In genomic region chr7:100613447-100614185, GRCh38 we compare ENCODE assay signal across 9 cellular contexts. TPM values are rescaled to one million over a fixed set of nuclear protein-coding genes. Genes with fewer than 3 reads are reported as not detected.
DNase-seq lines count a peak whose midpoint lies in the region; TF ChIP-seq lines count a peak whose summit lies in the region.
"Had no signal": no experiment of that assay in that cellular context is flagged by ENCODE, and none has a peak within 500 bp of the region (broad histone marks: within the 10 kb centered on the region; RNA-seq: fewer than 3 reads in every experiment).

No MANE protein-coding gene starts in this region.

- no peak overlapping the region for H2AK5ac ChIP-seq in H9 (ENCODE audit: insufficient read length, low read length)

- H3K27me3 ChIP-seq in H9 (ENCODE audit: insufficient read depth, low read length) (no peaks in the 10 kb centered on the region), skeletal muscle satellite cell (ENCODE audit: control insufficient read depth, insufficient read depth, low read length) (no peaks in the 10 kb centered on the region), testis (no peaks in the 10 kb centered on the region), MM.1S (replicated peaks; ENCODE audit: insufficient read depth, low read length) (peaks cover 79% of the 10 kb centered on the region)

- H3K79me2 ChIP-seq in H9 (ENCODE audit: insufficient read depth, low read length): no peaks in the 10 kb centered on the region
- no peaks in the 10 kb centered on the region for H3K79me2 ChIP-seq in MM.1S (ENCODE audit: low read length)

- H3K36me3 Mint-ChIP-seq in H9 (ENCODE audit: insufficient read depth in 1 of 3, low read depth in 3 of 3) (peaks cover 0 to 4% (median 0%) of the 10 kb centered on the region in 3 experiments; a peak in 5 of 7 replicates), endothelial cell (ENCODE audit: low read depth, unreplicated experiment) (peaks cover 7% of the 10 kb centered on the region)

- H3F3A ChIP-seq in MM.1S (ENCODE audit: insufficient read depth, low read length): peaks cover 4% of the 10 kb centered on the region; the same call in 1 of the 2 replicates

- H3K9me3 ChIP-seq in H9 (ENCODE audit: control insufficient read depth, low read depth, low read length): no peaks in the 10 kb centered on the region
- H3K9me3 ChIP-seq in skeletal muscle satellite cell (replicated peaks; ENCODE audit: low read length): no peaks in the 10 kb centered on the region
- H3K9me3 ChIP-seq in testis: no peaks in the 10 kb centered on the region
- H3K9me3 ChIP-seq in MM.1S (replicated peaks; ENCODE audit: insufficient read depth, low read length): no peaks in the 10 kb centered on the region

- H3K14ac ChIP-seq in H9 (ENCODE audit: insufficient read depth, low read length): no peak overlapping the region

- H3K4me1 ChIP-seq in H9 (ENCODE audit: insufficient read depth, low read length) (no peaks in the 10 kb centered on the region), skeletal muscle satellite cell (ENCODE audit: control insufficient read depth, insufficient read depth, low read length) (peaks cover 10% of the 10 kb centered on the region), testis (peaks cover 13% of the 10 kb centered on the region), MM.1S (ENCODE audit: low read length) (no peaks in the 10 kb centered on the region)

- H2BK5ac ChIP-seq in H9 (ENCODE audit: insufficient read length, low read length): no peak overlapping the region

- no peak overlapping the region for H2BK20ac ChIP-seq in H9 (ENCODE audit: low read depth, low read length, poor library complexity, severe bottlenecking)

- intact Hi-C loops in testis (cut with DNase I; ENCODE audit: low total_unique reads): no loop called here

- H3K4me3 ChIP-seq in skeletal muscle satellite cell (ENCODE audit: low read length) (peak overlapping the region; percentile 75), testis (peak overlapping the region in 1 of 2 donors; percentile 79), MM.1S (ENCODE audit: low read length) (no peak overlapping the region)

- H4K91ac ChIP-seq in H9 (ENCODE audit: insufficient read length, low read depth, low read length): no peak overlapping the region

- H3K9me3 Mint-ChIP-seq in H9 (no peaks in the 10 kb centered on the region; a peak in 1 of 5 replicates), endothelial cell (ENCODE audit: unreplicated experiment) (no peaks in the 10 kb centered on the region)

- no peak overlapping the region for H2BK15ac ChIP-seq in H9 (ENCODE audit: low read depth, low read length)

- H4K8ac ChIP-seq in H9 (replicated peaks; ENCODE audit: insufficient read length, low read depth, low read length): no peak overlapping the region

- H3K27me3 Mint-ChIP-seq in H9 (ENCODE audit: low read depth): no peaks in the 10 kb centered on the region; the same call in 1 of the 2 replicates
- H3K27me3 Mint-ChIP-seq in endothelial cell (ENCODE audit: unreplicated experiment): no peaks in the 10 kb centered on the region

- no peak overlapping the region for H3T11ph ChIP-seq in H9 (ENCODE audit: low read length)

- H3K27ac Mint-ChIP-seq in H9 (peak overlapping the region in 1 of 3 experiments; percentile 46; a peak in 2 of 7 replicates), endothelial cell (ENCODE audit: unreplicated experiment) (no peak overlapping the region)

- H3K23ac ChIP-seq in H9 (ENCODE audit: insufficient read length, low read depth, low read length): no peak overlapping the region

- H3K9ac ChIP-seq in H9 (ENCODE audit: extremely low read depth, insufficient read length, low read length) (no peak overlapping the region), skeletal muscle satellite cell (ENCODE audit: low read depth, low read length) (no peak overlapping the region), MM.1S (ENCODE audit: low read length) (no peak overlapping the region)

- peak overlapping the region; percentile 61 for H3K4me2 ChIP-seq in H9 (ENCODE audit: insufficient read depth, insufficient read length, low read length)
- peak overlapping the region; percentile 78 for H3K4me2 ChIP-seq in skeletal muscle satellite cell (ENCODE audit: low read length)
- no peak overlapping the region for H3K4me2 ChIP-seq in MM.1S (ENCODE audit: low read depth, low read length)

- H3K56ac ChIP-seq in H9 (ENCODE audit: insufficient read length, low read depth, low read length): no peak overlapping the region

- no peak overlapping the region for H2BK12ac ChIP-seq in H9 (ENCODE audit: insufficient read length, low read depth, low read length)

- WGBS in H9 (ENCODE audit: extremely low coverage, insufficient read length, low lambda C conversion rate): no CpG with 5 or more reads among the region's 13 CpGs
- WGBS in testis, 2 donors: 82 to 86% methylated on average over 12 to 13 of the region's 13 CpGs

- no peak overlapping the region for H4K5ac ChIP-seq in H9 (ENCODE audit: insufficient read length, low read depth, low read length)

- H4K20me1 ChIP-seq in H9 (ENCODE audit: control insufficient read depth, insufficient read depth, insufficient read length) (no peaks in the 10 kb centered on the region), MM.1S (ENCODE audit: insufficient read depth, low read length) (no peaks in the 10 kb centered on the region)

- H2BK120ac ChIP-seq in H9 (ENCODE audit: low read depth, low read length, poor library complexity, severe bottlenecking): no peak overlapping the region

- H3K36me3 ChIP-seq in skeletal muscle satellite cell (ENCODE audit: insufficient read depth, low read length): no peaks in the 10 kb centered on the region
- no peaks in the 10 kb centered on the region for H3K36me3 ChIP-seq in testis (ENCODE audit: low read depth, missing control alignments)
- no peaks in the 10 kb centered on the region for H3K36me3 ChIP-seq in MM.1S (replicated peaks; ENCODE audit: insufficient read depth, low read length)

- no peak overlapping the region for H3K18ac ChIP-seq in H9 (ENCODE audit: insufficient read length, low read depth, low read length)

- TF ChIP-seq CTCF in H9 (conservative IDR thresholded peaks at IDR 0.05) (peak; percentile 13; the same call in 1 of the 3 replicates), endothelial cell (IDR thresholded peaks at IDR 0.05; ENCODE audit: unreplicated experiment) (no peak), testis (IDR thresholded peaks at IDR 0.05) (no peak), MM.1S (IDR thresholded peaks at IDR 0.05; ENCODE audit: low read length) (no peak)

- no peaks in the 10 kb centered on the region for H3K79me1 ChIP-seq in H9 (ENCODE audit: insufficient read depth, low read depth, low read length, poor library complexity, severe bottlenecking)

- H3K4me1 Mint-ChIP-seq in H9 (peaks cover 7 to 9% of the 10 kb centered on the region in 2 experiments), endothelial cell (ENCODE audit: unreplicated experiment) (peaks cover 13% of the 10 kb centered on the region)

- no peaks in the 10 kb centered on the region for H3K9me2 ChIP-seq in MM.1S (replicated peaks; ENCODE audit: insufficient read depth, low read length)

- no peak overlapping the region for H3K4ac ChIP-seq in H9 (ENCODE audit: low read depth, low read length)

- H3K4me3 Mint-ChIP-seq in H9: peak overlapping the region; percentile 93 to 97; a peak in 4 of 5 replicates
- H3K4me3 Mint-ChIP-seq in endothelial cell (ENCODE audit: unreplicated experiment): peak overlapping the region; percentile 88

- peaks cover 2% of the 10 kb centered on the region for H3K23me2 ChIP-seq in H9 (ENCODE audit: insufficient read length, low read depth, low read length, poor library complexity, severe bottlenecking)

- TF ChIP-seq POLR2A in testis (IDR thresholded peaks at IDR 0.05): no peak

- DNase-seq in H9: no peak
- peak; percentile 12 for DNase-seq in SIG-M5 (lab: John Stamatoyannopoulos, UW)
- no peak for DNase-seq in endothelial cell (ENCODE audit: low spot score)
- no peak for DNase-seq in testis
- no peak for DNase-seq in NCI-H510A (lab: John Stamatoyannopoulos, UW)
- no peak for DNase-seq in MM.1S
- no peak for DNase-seq in DMS53 (lab: John Stamatoyannopoulos, UW)
- DNase-seq: amniotic stem cell had no signal

- H3K27ac ChIP-seq in H9 (ENCODE audit: insufficient read length, low read depth, low read length) (no peak overlapping the region), testis (no peak overlapping the region), MM.1S (ENCODE audit: low read length) (no peak overlapping the region)

- H2AFZ ChIP-seq in H9 (ENCODE audit: low read length): no peak overlapping the region
- no peak overlapping the region for H2AFZ ChIP-seq in MM.1S (ENCODE audit: low read length)

RNA-seq across cellular contexts. Expression of gene MOSPD3, which starts 1.3 kb away (rescaled TPM):
- total RNA-seq in H9 (2021) (16.7 and 17.5 TPM in 2 replicates), endothelial cell (ENCODE audit: unreplicated experiment) (31.7 TPM), testis (10 to 100 TPM; 40.6 to 78.9 TPM)
- total RNA-seq in skeletal muscle satellite cell (2012; rRNA removed): 6.6 and 10.1 TPM in 2 replicates
- polyA plus RNA-seq in testis (ENCODE audit: insufficient read depth, low read depth, low replicate concordance): 62.8 TPM

RNA-seq across cellular contexts. Expression of gene PCOLCE, which starts 11.5 kb away (rescaled TPM):
- total RNA-seq in H9 (2021) (25.8 and 26.1 TPM in 2 replicates), endothelial cell (ENCODE audit: unreplicated experiment) (4.4 TPM), testis (10 to 100 TPM; 26.0 to 30.2 TPM)
- total RNA-seq in skeletal muscle satellite cell (2012; rRNA removed): 124 and 181 TPM in 2 replicates
- 104 TPM for polyA plus RNA-seq in testis (ENCODE audit: insufficient read depth, low read depth, low replicate concordance)

RNA-seq across cellular contexts. Expression of gene FBXO24, which starts 27.5 kb away (rescaled TPM):
- total RNA-seq in H9 (2021): 0.85 and 1.3 TPM in 2 replicates
- total RNA-seq in endothelial cell (ENCODE audit: unreplicated experiment): 1.3 TPM
- 0.44 TPM in 1 of 2 replicates, not detected in the other for total RNA-seq in skeletal muscle satellite cell (2012; rRNA removed)
- 10 to 100 TPM; 37.5 to 74.5 TPM for total RNA-seq in testis
- polyA plus RNA-seq in testis (ENCODE audit: insufficient read depth, low read depth, low replicate concordance): 112 TPM

RNA-seq across cellular contexts. Expression of gene LRCH4, which starts 27.7 kb away (rescaled TPM):
- total RNA-seq in H9 (2021) (36.8 and 39.1 TPM in 2 replicates), endothelial cell (ENCODE audit: unreplicated experiment) (89.7 TPM), testis (100 to 1,000 TPM; 314 to 378 TPM)
- total RNA-seq in skeletal muscle satellite cell (2012; rRNA removed): 13.2 and 15.1 TPM in 2 replicates
- polyA plus RNA-seq in testis (ENCODE audit: insufficient read depth, low read depth, low replicate concordance): 159 TPM

RNA-seq across cellular contexts. Expression of gene TFR2, which starts 27.7 kb away (rescaled TPM):
- total RNA-seq in H9 (2021) (1.9 and 2.3 TPM in 2 replicates), endothelial cell (ENCODE audit: unreplicated experiment) (1.0 TPM), testis (1 to 10 TPM in 1 of 2 donors, under 1 TPM in 1; 0.87 to 1.5 TPM)
- 0.66 TPM in 1 of 2 replicates, not detected in the other for total RNA-seq in skeletal muscle satellite cell (2012; rRNA removed)
- 1.1 TPM for polyA plus RNA-seq in testis (ENCODE audit: insufficient read depth, low read depth, low replicate concordance)

Comparison
In these comparisons a context has a peak if more than half of its experiments do, and no peak if none do; other contexts are left out.
1. RNA of gene FBXO24, which starts 27.5 kb away (total RNA-seq): 37.5 to 74.5 TPM in testis; 1.3 TPM in endothelial cell (single experiment) and 0.85 to 1.3 TPM in H9; every median in the first group is over 10 times any median in the second.